In the genomic region with DNA sequence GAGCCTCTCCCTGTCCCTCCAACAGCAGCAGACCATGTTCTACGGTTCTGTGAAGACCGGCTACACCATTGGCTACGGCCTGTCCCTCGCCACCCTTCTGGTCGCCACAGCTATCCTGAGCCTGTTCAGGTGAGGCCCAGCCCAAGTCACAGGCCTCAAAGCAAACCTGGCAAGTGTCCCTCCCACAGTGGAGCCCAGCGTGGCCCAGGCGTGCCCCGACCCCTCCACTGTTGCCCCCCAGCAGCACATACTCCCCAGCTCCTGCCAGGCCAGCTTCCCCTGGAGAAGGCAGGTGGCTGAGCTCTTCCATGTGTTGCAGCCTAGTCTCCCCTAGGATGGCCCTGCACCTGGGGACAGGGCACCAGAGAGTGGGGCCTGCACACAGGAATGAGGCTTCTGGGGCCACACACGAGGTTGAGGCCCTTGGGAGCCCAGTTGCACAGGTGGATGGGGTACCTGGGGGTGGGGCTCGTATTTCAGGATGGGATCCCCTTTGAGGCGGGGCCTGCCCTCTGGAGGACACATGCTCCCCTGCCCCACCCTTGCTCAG, we compare ENCODE assay signal across 20 cellular contexts. TPM values are rescaled to one million over a fixed set of nuclear protein-coding genes. Genes with fewer than 3 reads are reported as not detected.
A peak's percentile ranks its signal among the peaks of the same experiment; 100 is the strongest.
DNase-seq lines count a peak whose midpoint lies in the region; ATAC-seq and TF ChIP-seq lines count a peak whose summit lies in the region.
"Had no signal": no experiment of that assay in that cellular context is flagged by ENCODE, and none has a peak within 500 bp of the region (broad histone marks: within the 10 kb centered on the region; RNA-seq: fewer than 3 reads in every experiment).

No MANE protein-coding gene starts in this region.

- WGBS in upper lobe of left lung, 2 donors, result 80 to 93% methylated on average over 2 to 3 of the region's 11 CpGs

- peak overlapping the region; percentile 44 to 92 (median 76) for H3K27ac ChIP-seq in upper lobe of left lung
- H3K27ac ChIP-seq: 22Rv1, cardiac muscle cell, neural progenitor cell, sigmoid colon had no signal

- H3K4me1 Mint-ChIP-seq in T-helper 1 cell treated with Interleukin-12 subunit alpha and Interleukin-12 subunit beta and Interleukin-4 antibody, amounts not matched to agents 30 μg/mL and 1 μg/mL, for 36 hours (ENCODE audit: low read depth), result peaks cover 32% of the 10 kb centered on the region
- H3K4me1 Mint-ChIP-seq in central memory CD8-positive, alpha-beta T cell, result peaks cover 27% of the 10 kb centered on the region

- no peak for TF ChIP-seq POLR2A in upper lobe of left lung (IDR thresholded peaks at IDR 0.05)

- TF ChIP-seq CTCF in upper lobe of left lung (IDR thresholded peaks at IDR 0.05), result no peak

- TF ChIP-seq EP300 in upper lobe of left lung (IDR thresholded peaks at IDR 0.05), result no peak

- no peak overlapping the region for H3K4me3 ChIP-seq in upper lobe of left lung
- H3K4me3 ChIP-seq: cardiac muscle cell, neural progenitor cell, sigmoid colon had no signal

- H3K9me3 Mint-ChIP-seq in T-helper 1 cell treated with Interleukin-12 subunit alpha and Interleukin-12 subunit beta and Interleukin-4 antibody, amounts not matched to agents 30 μg/mL and 1 μg/mL, for 36 hours, result no peaks in the 10 kb centered on the region
- no peaks in the 10 kb centered on the region for H3K9me3 Mint-ChIP-seq in central memory CD8-positive, alpha-beta T cell
- H3K9me3 Mint-ChIP-seq: neural progenitor cell had no signal

- H3K36me3 Mint-ChIP-seq in T-helper 1 cell treated with Interleukin-12 subunit alpha and Interleukin-12 subunit beta and Interleukin-4 antibody, amounts not matched to agents 30 μg/mL and 1 μg/mL, for 36 hours (ENCODE audit: low read depth), result peaks cover 5% of the 10 kb centered on the region
- no peaks in the 10 kb centered on the region for H3K36me3 Mint-ChIP-seq in central memory CD8-positive, alpha-beta T cell (ENCODE audit: insufficient read depth)
- H3K36me3 Mint-ChIP-seq: neural progenitor cell had no signal

- H3K36me3 ChIP-seq in upper lobe of left lung, result peaks cover 4 to 81% (median 41%) of the 10 kb centered on the region in 4 donors
- H3K36me3 ChIP-seq: cardiac muscle cell, neural progenitor cell, sigmoid colon had no signal

- intact Hi-C loops in Right ventricle myocardium superior (cut with DNase I) (no loop called here), cardiac septum (cut with DNase I) (no loop called here)

- no peak overlapping the region for H3K4me3 Mint-ChIP-seq in T-helper 1 cell treated with Interleukin-12 subunit alpha and Interleukin-12 subunit beta and Interleukin-4 antibody, amounts not matched to agents 30 μg/mL and 1 μg/mL, for 36 hours
- H3K4me3 Mint-ChIP-seq in central memory CD8-positive, alpha-beta T cell, result no peak overlapping the region
- H3K4me3 Mint-ChIP-seq: neural progenitor cell had no signal

- no peak for ATAC-seq in Right ventricle myocardium superior (ENCODE audit: poor library complexity)
- no peak for ATAC-seq in central memory CD8-positive, alpha-beta T cell (replicated peaks; ENCODE audit: extremely low read depth, poor library complexity, severe bottlenecking)
- peak in 1 of 2 donors; percentile 3 for ATAC-seq in upper lobe of left lung (ENCODE audit: low FRiP score in 2 of 2)
- ATAC-seq in GM18870 (IDR thresholded peaks at IDR 0.05; ENCODE audit: unreplicated experiment), result no peak

- peaks cover 55 to 67% (median 64%) of the 10 kb centered on the region in 4 donors for H3K4me1 ChIP-seq in upper lobe of left lung
- H3K4me1 ChIP-seq: neural progenitor cell, sigmoid colon had no signal

- H3K27me3 ChIP-seq in upper lobe of left lung, result no peaks in the 10 kb centered on the region
- H3K27me3 ChIP-seq: cardiac muscle cell, neural progenitor cell, sigmoid colon had no signal

- H3K27me3 Mint-ChIP-seq in T-helper 1 cell treated with Interleukin-12 subunit alpha and Interleukin-12 subunit beta and Interleukin-4 antibody, amounts not matched to agents 30 μg/mL and 1 μg/mL, for 36 hours (ENCODE audit: low read depth), result no peaks in the 10 kb centered on the region
- H3K27me3 Mint-ChIP-seq in central memory CD8-positive, alpha-beta T cell, result no peaks in the 10 kb centered on the region
- H3K27me3 Mint-ChIP-seq: progenitor cell of endocrine pancreas had no signal

- H3K27ac Mint-ChIP-seq in T-helper 1 cell treated with Interleukin-12 subunit alpha and Interleukin-12 subunit beta and Interleukin-4 antibody, amounts not matched to agents 30 μg/mL and 1 μg/mL, for 36 hours, result peak overlapping the region; percentile 73
- peak overlapping the region; percentile 54 for H3K27ac Mint-ChIP-seq in central memory CD8-positive, alpha-beta T cell (ENCODE audit: low read depth)
- H3K27ac Mint-ChIP-seq: neural progenitor cell, progenitor cell of endocrine pancreas had no signal

- DNase-seq in T-helper 1 cell, result no peak
- DNase-seq in Right ventricle myocardium superior, result peak; percentile 21
- DNase-seq in cardiac septum (ENCODE audit: low spot score), result no peak
- DNase-seq in central memory CD8-positive, alpha-beta T cell (ENCODE audit: low spot score in 2 of 2), result no peak
- no peak for DNase-seq in upper lobe of left lung
- no peak for DNase-seq in stimulated activated CD4-positive, alpha-beta T cell treated with anti-CD3 and anti-CD28 coated beads, Interleukin-12 subunit alpha, Interleukin-12 subunit beta, amount 100 ng/mL, for 4 hours
- DNase-seq: activated CD4-positive, CD25-positive, alpha-beta regulatory T cell; aorta; GF-D8; NCI-H1105 treated with DMSO at 0.1 percent for 48 hours; NCI-H2081; NCI-H446; sigmoid colon had no signal

- H3K9me3 ChIP-seq in upper lobe of left lung, result no peaks in the 10 kb centered on the region
- H3K9me3 ChIP-seq: sigmoid colon had no signal

RNA-seq across cellular contexts. Expression of a gene that starts 25.0 kb away (rescaled TPM):
- total RNA-seq in Right ventricle myocardium superior (3.4 TPM), cardiac septum (0.89 TPM), upper lobe of left lung (100 to 1,000 TPM in 4 of 6 donors, 10 to 100 TPM in 2; 92.6 to 577 (median 198) TPM)
- total RNA-seq: H4 had no signal

RNA-seq across cellular contexts. Expression of a gene that starts 54.3 kb away (rescaled TPM):
- total RNA-seq in Right ventricle myocardium superior, result 21.6 TPM
- total RNA-seq in cardiac septum, result 31.5 TPM
- 10 to 100 TPM; 36.3 to 59.7 (median 50.6) TPM for total RNA-seq in upper lobe of left lung

Comparison
In these comparisons a context has a peak if more than half of its experiments do, and no peak if none do; other contexts are left out.
1. RNA of a gene that starts 25.0 kb away (total RNA-seq): 92.6 to 577 TPM in upper lobe of left lung; 3.4 TPM in Right ventricle myocardium superior (single experiment) and 0.89 TPM in cardiac septum (single experiment); every median in the first group is over 10 times any median in the second.